In the genomic region with DNA sequence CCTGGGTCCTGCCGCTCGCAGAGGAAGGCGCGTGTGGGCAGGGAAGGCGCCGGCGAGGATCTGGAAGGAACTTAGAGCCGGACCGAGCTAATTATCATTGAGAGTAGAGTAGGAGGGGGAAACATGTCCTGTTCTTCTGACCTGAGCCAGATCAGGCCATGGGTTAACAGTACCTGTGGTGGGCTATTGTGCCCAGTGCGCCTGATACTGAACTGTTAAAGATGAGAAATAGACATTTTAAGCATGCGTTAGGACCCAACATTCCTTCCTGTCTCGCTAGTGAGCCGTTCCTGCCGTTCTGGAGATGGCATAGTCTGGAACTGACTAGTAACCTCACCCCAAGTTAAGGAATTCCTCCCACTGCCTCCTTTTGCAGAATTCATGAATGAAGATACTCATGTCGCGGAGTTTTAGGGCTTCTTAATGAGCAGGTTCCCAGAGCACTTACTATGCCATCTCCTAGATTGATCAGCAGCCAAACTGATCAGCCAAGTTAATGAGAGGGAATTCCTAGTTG, we compare ENCODE assay signal across 8 cellular contexts. TPM values are rescaled to one million over a fixed set of nuclear protein-coding genes. Genes with fewer than 3 reads are reported as not detected.
DNase-seq lines count a peak whose midpoint lies in the region; ATAC-seq and TF ChIP-seq lines count a peak whose summit lies in the region.

No MANE protein-coding gene starts in this region.

- peaks cover 9% of the 10 kb centered on the region for H3K36me3 Mint-ChIP-seq in activated CD8-positive, alpha-beta memory T cell treated with anti-CD3 and anti-CD28 coated beads, Interleukin-2, amount 10 ng/mL, durations not matched to agents 7 days and 5 days
- peaks cover 19% of the 10 kb centered on the region for H3K36me3 Mint-ChIP-seq in mesothelial cell of epicardium

- H3K9me3 ChIP-seq in mammary epithelial cell (replicated peaks; ENCODE audit: insufficient read depth, low read length) = no peaks in the 10 kb centered on the region

- ATAC-seq in activated CD8-positive, alpha-beta memory T cell treated with anti-CD3 and anti-CD28 coated beads, Interleukin-2, amount 10 ng/mL, durations not matched to agents 7 days and 5 days = no peak
- ATAC-seq in HG03442 (IDR thresholded peaks at IDR 0.05; ENCODE audit: unreplicated experiment) = no peak

- no peaks in the 10 kb centered on the region for H3K27me3 ChIP-seq in mammary epithelial cell (ENCODE audit: insufficient read depth, low read length)

- H3K9ac ChIP-seq in mammary epithelial cell (ENCODE audit: insufficient read depth, low read length) = peak overlapping the region; percentile 77

- H3K4me3 ChIP-seq in mammary epithelial cell (replicated peaks in 1 of 3; ENCODE audit: insufficient read depth in 1 of 3, low read depth in 2 of 3, low read length in 3 of 3) = peak overlapping the region; percentile 43 to 83 (median 83)

- H3K27ac Mint-ChIP-seq in activated CD8-positive, alpha-beta memory T cell treated with anti-CD3 and anti-CD28 coated beads, Interleukin-2, amount 10 ng/mL, durations not matched to agents 7 days and 5 days = peak overlapping the region; percentile 70
- H3K27ac Mint-ChIP-seq in mesothelial cell of epicardium = peak overlapping the region; percentile 95

- H3K27me3 Mint-ChIP-seq in activated CD8-positive, alpha-beta memory T cell treated with anti-CD3 and anti-CD28 coated beads, Interleukin-2, amount 10 ng/mL, durations not matched to agents 7 days and 5 days = no peaks in the 10 kb centered on the region
- no peaks in the 10 kb centered on the region for H3K27me3 Mint-ChIP-seq in mesothelial cell of epicardium (ENCODE audit: low read depth)

- TF ChIP-seq CTCF in mammary epithelial cell (conservative IDR thresholded peaks at IDR 0.05 in 1 of 2, IDR thresholded peaks at IDR 0.05 in 1 of 2; ENCODE audit: extremely low read depth in 1 of 2, insufficient read depth in 1 of 2, low read depth in 1 of 2, low read length in 2 of 2) (no peak), mesothelial cell of epicardium (IDR thresholded peaks at IDR 0.05; ENCODE audit: unreplicated experiment) (no peak)

- peaks cover 38% of the 10 kb centered on the region for H3K79me2 ChIP-seq in mammary epithelial cell (ENCODE audit: insufficient read depth, low read length)

- no peak for DNase-seq in activated CD8-positive, alpha-beta memory T cell treated with anti-CD3 and anti-CD28 coated beads, Interleukin-2, amount 10 ng/mL, durations not matched to agents 7 days and 5 days
- no peak for DNase-seq in activated CD8-positive, alpha-beta memory T cell treated with anti-CD3 and anti-CD28 coated beads for 24 hours
- DNase-seq in M059J (ENCODE audit: low read depth) = peak; percentile 37
- peak; percentile 56 for DNase-seq in mammary epithelial cell
- DNase-seq in mesothelial cell of epicardium (ENCODE audit: low spot score in 2 of 2, unreplicated experiment in 2 of 2) = no peak
- DNase-seq in RPMI8226 = no peak
- no peak for DNase-seq in NCI-H1417 (lab: John Stamatoyannopoulos, UW)

- in situ Hi-C loops in mammary epithelial cell (cut with MboI; ENCODE audit: low sequenced_read_pairs in 2 of 2) = no loop called here

- TSS peak; percentile 26 for BruUV-seq in mammary epithelial cell (replicated peaks; lab: Mats Ljungman, UMichigan)

- peaks cover 53% of the 10 kb centered on the region for H3K4me1 Mint-ChIP-seq in activated CD8-positive, alpha-beta memory T cell treated with anti-CD3 and anti-CD28 coated beads, Interleukin-2, amount 10 ng/mL, durations not matched to agents 7 days and 5 days
- H3K4me1 Mint-ChIP-seq in mesothelial cell of epicardium = peaks cover 31% of the 10 kb centered on the region

- dilution Hi-C loops in mammary epithelial cell (cut with HindIII; ENCODE audit: low sequenced_read_pairs) = no loop called here

- H3K9me3 Mint-ChIP-seq in activated CD8-positive, alpha-beta memory T cell treated with anti-CD3 and anti-CD28 coated beads, Interleukin-2, amount 10 ng/mL, durations not matched to agents 7 days and 5 days (ENCODE audit: low read depth) = no peaks in the 10 kb centered on the region
- H3K9me3 Mint-ChIP-seq in mesothelial cell of epicardium = no peaks in the 10 kb centered on the region

- H3K4me1 ChIP-seq in mammary epithelial cell (ENCODE audit: insufficient read depth, low read length) = peaks cover 20% of the 10 kb centered on the region

- peak overlapping the region; percentile 77 for H3K27ac ChIP-seq in mammary epithelial cell (ENCODE audit: insufficient read depth, low read depth, low read length)

- 0% methylated on average over 13 of the region's 16 CpGs for WGBS in mammary epithelial cell (ENCODE audit: low coverage, missing lambda C conversion rate)

- H4K20me1 ChIP-seq in mammary epithelial cell (ENCODE audit: insufficient read depth, low read length) = no peaks in the 10 kb centered on the region

- CTCF ChIA-PET in activated CD8-positive, alpha-beta memory T cell treated with anti-CD3 and anti-CD28 coated beads, Interleukin-2, amount 10 ng/mL, durations not matched to agents 7 days and 5 days (lab: Charles Lee) = interaction anchor here (0.9 to 6.9 kb wide), 14 partner anchors 9 to 425 kb away, joined by 3 to 46 read pairs (median 4); partner anchors contain the start of gene AHCYL1
- CTCF ChIA-PET in mammary epithelial cell (lab: Charles Lee; ENCODE audit: low non-redundant PET) = no interaction called here

- peak overlapping the region; percentile 81 for H3K4me2 ChIP-seq in mammary epithelial cell (ENCODE audit: insufficient read depth, low read depth, low read length)

- intact Hi-C loops in mammary epithelial cell (cut with micrococcal nuclease) = loop anchor here (1.0 kb wide), 1 partner anchor 21 kb away; no protein-coding TSS in a partner anchor

- peak overlapping the region; percentile 79 for H3K4me3 Mint-ChIP-seq in activated CD8-positive, alpha-beta memory T cell treated with anti-CD3 and anti-CD28 coated beads, Interleukin-2, amount 10 ng/mL, durations not matched to agents 7 days and 5 days
- peak overlapping the region; percentile 96 for H3K4me3 Mint-ChIP-seq in mesothelial cell of epicardium

- H2AFZ ChIP-seq in mammary epithelial cell (ENCODE audit: low read depth, low read length) = peak overlapping the region; percentile 98

- peaks cover 20% of the 10 kb centered on the region for H3K36me3 ChIP-seq in mammary epithelial cell (ENCODE audit: insufficient read depth, low read length)

RNA-seq across cellular contexts. Expression of gene STRIP1, which starts 0.9 kb away (rescaled TPM):
- total RNA-seq in activated CD8-positive, alpha-beta memory T cell treated with anti-CD3 and anti-CD28 coated beads, Interleukin-2, amount 10 ng/mL, durations not matched to agents 7 days and 5 days = 10 to 100 TPM; 40.4 to 40.8 TPM
- 28.6 and 30.3 TPM in 2 replicates for total RNA-seq in M059J (2014; rRNA removed; shearing (Covaris generic))
- total RNA-seq in mammary epithelial cell (10 to 100 TPM; 39.4 to 51.3 TPM), mesothelial cell of epicardium (93.8 to 99.2 TPM (median 96.0 TPM) in 3 replicates)
- polyA plus RNA-seq in mammary epithelial cell = 24.9 TPM
- 26.5 TPM for polyA minus RNA-seq in mammary epithelial cell

RNA-seq across cellular contexts. Expression of gene ALX3, which starts 35.2 kb away (rescaled TPM):
- total RNA-seq in activated CD8-positive, alpha-beta memory T cell treated with anti-CD3 and anti-CD28 coated beads, Interleukin-2, amount 10 ng/mL, durations not matched to agents 7 days and 5 days = not detected
- total RNA-seq in M059J (2014; rRNA removed; shearing (Covaris generic)) = not detected in 2 replicates
- total RNA-seq in mammary epithelial cell = not detected
- not detected for polyA plus RNA-seq in mammary epithelial cell
- not detected for polyA minus RNA-seq in mammary epithelial cell
- total RNA-seq in mesothelial cell of epicardium = 127 to 136 TPM (median 132 TPM) in 3 replicates

RNA-seq across cellular contexts. Expression of gene AHCYL1, which starts 50.7 kb away (rescaled TPM):
- 10 to 100 TPM; 67.6 to 70.0 TPM for total RNA-seq in activated CD8-positive, alpha-beta memory T cell treated with anti-CD3 and anti-CD28 coated beads, Interleukin-2, amount 10 ng/mL, durations not matched to agents 7 days and 5 days
- total RNA-seq in M059J (2014; rRNA removed; shearing (Covaris generic)) = 40.6 and 64.3 TPM in 2 replicates
- total RNA-seq in mammary epithelial cell (10 to 100 TPM; 71.2 to 72.2 TPM), mesothelial cell of epicardium (98.7 to 102 TPM (median 102 TPM) in 3 replicates)
- 64.7 TPM for polyA plus RNA-seq in mammary epithelial cell
- 84.7 TPM for polyA minus RNA-seq in mammary epithelial cell

Comparison
In these comparisons a context has a peak if more than half of its experiments do, and no peak if none do; other contexts are left out.
1. DNase-seq: peak in M059J (single experiment) and mammary epithelial cell (single experiment); none in activated CD8-positive, alpha-beta memory T cell treated with anti-CD3 and anti-CD28 coated beads, Interleukin-2, amount 10 ng/mL, durations not matched to agents 7 days and 5 days (single experiment), activated CD8-positive, alpha-beta memory T cell treated with anti-CD3 and anti-CD28 coated beads for 24 hours (single experiment), mesothelial cell of epicardium (0 of 2), RPMI8226 (single experiment) and NCI-H1417 (0 of 3).
2. RNA of gene ALX3, which starts 35.2 kb away (total RNA-seq): 127 to 136 TPM in mesothelial cell of epicardium; not detected in activated CD8-positive, alpha-beta memory T cell treated with anti-CD3 and anti-CD28 coated beads, Interleukin-2, amount 10 ng/mL, durations not matched to agents 7 days and 5 days, not detected in M059J and not detected in mammary epithelial cell; every median in the first group is over 100 times any median in the second.